In genomic region chr1:35856964-35857363, GRCh38 we compare ENCODE assay signal across 15 cellular contexts.
"Had no signal": no experiment of that assay in that cellular context is flagged by ENCODE, and none has a peak within 500 bp of the region (broad histone marks: within the 10 kb centered on the region; RNA-seq: fewer than 3 reads in every experiment).

No MANE protein-coding gene starts in this region.

- H3K79me2 ChIP-seq: parathyroid adenoma had no signal

- ATAC-seq: esophagus mucosa; gastrocnemius medialis; heart left ventricle; natural killer cell; stimulated activated naive B cell treated with anti-CD40 and anti-IgM and Interleukin-4, amounts not matched to agents 10 μg/mL and 1 μg/mL and 100 μg/mL, for 72 hours had no signal

- H2AFZ ChIP-seq: parathyroid adenoma had no signal

- H3K4me1 ChIP-seq: parathyroid adenoma had no signal

- H3K4me3 ChIP-seq: gastrocnemius medialis, heart left ventricle, thoracic aorta, upper lobe of left lung had no signal

- H3K9me3 ChIP-seq: gastrocnemius medialis, heart left ventricle, thoracic aorta, upper lobe of left lung had no signal

- H3K9me3 Mint-ChIP-seq: activated T-helper 1 cell treated with anti-CD3 and anti-CD28 coated beads, Interleukin-12 subunit alpha, Interleukin-12 subunit beta, Interleukin-2, Interleukin-4 antibody, amounts not matched to agents 30 ng/mL and 10 ng/mL and 1 ng/mL, durations not matched to agents 14 hours and 24 hours and 36 hours; natural killer cell; stimulated activated naive B cell treated with anti-CD40 and anti-IgM and Interleukin-4, amounts not matched to agents 10 μg/mL and 1 μg/mL and 100 μg/mL, for 72 hours; T-helper 1 cell treated with Interleukin-12 subunit alpha and Interleukin-12 subunit beta and Interleukin-4 antibody, amounts not matched to agents 30 μg/mL and 1 μg/mL, for 36 hours had no signal

- H3K27ac Mint-ChIP-seq: activated naive CD8-positive, alpha-beta T cell; activated T-helper 1 cell treated with anti-CD3 and anti-CD28 coated beads, Interleukin-12 subunit alpha, Interleukin-12 subunit beta, Interleukin-2, Interleukin-4 antibody, amounts not matched to agents 30 ng/mL and 10 ng/mL and 1 ng/mL, durations not matched to agents 14 hours and 24 hours and 36 hours; natural killer cell; stimulated activated naive B cell treated with anti-CD40 and anti-IgM and Interleukin-4, amounts not matched to agents 10 μg/mL and 1 μg/mL and 100 μg/mL, for 72 hours; T-helper 1 cell treated with Interleukin-12 subunit alpha and Interleukin-12 subunit beta and Interleukin-4 antibody, amounts not matched to agents 30 μg/mL and 1 μg/mL, for 36 hours had no signal

- H3K27me3 Mint-ChIP-seq: activated naive CD8-positive, alpha-beta T cell; stimulated activated naive B cell treated with anti-CD40 and anti-IgM and Interleukin-4, amounts not matched to agents 10 μg/mL and 1 μg/mL and 100 μg/mL, for 72 hours had no signal

- H3K27ac ChIP-seq: gastrocnemius medialis, heart left ventricle, parathyroid adenoma, thoracic aorta, upper lobe of left lung had no signal

- H3K4me1 Mint-ChIP-seq: natural killer cell had no signal

- H3K4me3 Mint-ChIP-seq: activated naive CD8-positive, alpha-beta T cell; activated T-helper 1 cell treated with anti-CD3 and anti-CD28 coated beads, Interleukin-12 subunit alpha, Interleukin-12 subunit beta, Interleukin-2, Interleukin-4 antibody, amounts not matched to agents 30 ng/mL and 10 ng/mL and 1 ng/mL, durations not matched to agents 14 hours and 24 hours and 36 hours; natural killer cell; stimulated activated naive B cell treated with anti-CD40 and anti-IgM and Interleukin-4, amounts not matched to agents 10 μg/mL and 1 μg/mL and 100 μg/mL, for 72 hours; T-helper 1 cell treated with Interleukin-12 subunit alpha and Interleukin-12 subunit beta and Interleukin-4 antibody, amounts not matched to agents 30 μg/mL and 1 μg/mL, for 36 hours had no signal

- H3K27me3 ChIP-seq: gastrocnemius medialis, heart left ventricle, upper lobe of left lung had no signal

- DNase-seq: activated CD4-positive, alpha-beta T cell treated with anti-CD3 and anti-CD28 coated beads for 1 hour; activated CD8-positive, alpha-beta memory T cell treated with anti-CD3 and anti-CD28 coated beads for 24 hours; activated CD8-positive, alpha-beta memory T cell treated with anti-CD3 and anti-CD28 coated beads, Interleukin-2, amount 50 U/mL, for 48 hours; effector CD8-positive, alpha-beta T cell; gastrocnemius medialis; heart left ventricle; natural killer cell; stimulated activated naive B cell treated with anti-CD40 and anti-IgM and Interleukin-4, amounts not matched to agents 10 μg/mL and 1 μg/mL and 100 μg/mL, for 72 hours had no signal
